In the genomic region with DNA sequence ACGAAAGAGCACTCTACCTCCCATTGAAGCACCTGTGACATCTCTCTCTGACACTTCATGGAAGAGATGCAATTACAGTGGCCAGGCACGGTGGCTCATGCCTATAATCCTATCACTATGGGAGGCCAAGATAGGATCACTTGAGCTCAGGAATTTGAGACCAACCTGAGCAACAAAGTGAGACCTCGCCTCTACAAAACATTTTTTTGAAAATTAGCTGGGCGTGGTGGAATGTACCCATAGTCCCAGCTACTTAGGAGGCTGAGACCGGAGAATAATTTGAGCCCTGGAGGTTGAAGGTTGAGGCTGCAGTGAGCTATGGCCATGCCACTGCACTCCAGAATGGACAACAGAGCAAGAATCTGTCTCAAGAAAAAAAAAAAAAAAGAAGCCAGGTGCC, we compare ENCODE assay signal across 7 cellular contexts. TPM values are rescaled to one million over a fixed set of nuclear protein-coding genes. Genes with fewer than 3 reads are reported as not detected.
"Had no signal": no experiment of that assay in that cellular context is flagged by ENCODE, and none has a peak within 500 bp of the region (broad histone marks: within the 10 kb centered on the region; RNA-seq: fewer than 3 reads in every experiment).

No MANE protein-coding gene starts in this region.

- H3K4me3 ChIP-seq: GM23248, K562 had no signal

- DNase-seq: GM23248, GOT3, H9, HCEC 1CT, IMR-90 had no signal

- H3K27ac ChIP-seq: GM23248 had no signal

- H3K9ac ChIP-seq: GM23248 had no signal

RNA-seq across cellular contexts. Expression of a gene that starts 45.5 kb away (rescaled TPM):
- total RNA-seq: HT-29 had no signal
